In the genomic region with DNA sequence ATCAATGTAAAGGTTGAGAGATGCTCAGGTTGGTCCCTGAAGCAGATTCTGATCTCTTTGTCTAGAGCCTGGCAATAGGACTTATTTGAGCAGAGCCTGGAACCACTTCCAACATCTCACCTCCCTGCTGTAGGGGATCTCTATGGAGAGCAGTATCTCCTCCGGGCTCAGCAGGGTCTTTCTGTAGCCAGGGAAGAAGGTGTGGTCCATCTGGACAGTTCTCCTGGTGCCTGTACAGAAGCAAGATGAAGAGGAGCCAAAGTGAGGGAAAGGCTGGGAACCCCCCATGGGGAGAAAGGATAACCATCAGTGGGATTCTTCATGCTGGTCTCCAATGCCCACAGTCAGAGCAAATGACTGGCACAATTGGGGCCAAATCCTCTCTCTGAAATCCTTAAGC, we compare ENCODE assay signal across 6 cellular contexts.
"Had no signal": no experiment of that assay in that cellular context is flagged by ENCODE, and none has a peak within 500 bp of the region (broad histone marks: within the 10 kb centered on the region; RNA-seq: fewer than 3 reads in every experiment).

No MANE protein-coding gene starts in this region.

- DNase-seq: H9, HFFc6, IMR-90 had no signal

- H3K9me3 Mint-ChIP-seq: GM23338, H9, HFFc6 had no signal

- ATAC-seq: GM23338, HCT116, K562 had no signal

- H3K27ac Mint-ChIP-seq: GM23338, HFFc6 had no signal

- H3K4me3 Mint-ChIP-seq: GM23338, H9, HFFc6 had no signal

- H2AFZ ChIP-seq: GM23338 had no signal

- H3K4me3 ChIP-seq: GM23338, K562 had no signal

- H3K4me2 ChIP-seq: GM23338 had no signal
